8 cellular contexts compared by ENCODE assay signal in the genomic region with DNA sequence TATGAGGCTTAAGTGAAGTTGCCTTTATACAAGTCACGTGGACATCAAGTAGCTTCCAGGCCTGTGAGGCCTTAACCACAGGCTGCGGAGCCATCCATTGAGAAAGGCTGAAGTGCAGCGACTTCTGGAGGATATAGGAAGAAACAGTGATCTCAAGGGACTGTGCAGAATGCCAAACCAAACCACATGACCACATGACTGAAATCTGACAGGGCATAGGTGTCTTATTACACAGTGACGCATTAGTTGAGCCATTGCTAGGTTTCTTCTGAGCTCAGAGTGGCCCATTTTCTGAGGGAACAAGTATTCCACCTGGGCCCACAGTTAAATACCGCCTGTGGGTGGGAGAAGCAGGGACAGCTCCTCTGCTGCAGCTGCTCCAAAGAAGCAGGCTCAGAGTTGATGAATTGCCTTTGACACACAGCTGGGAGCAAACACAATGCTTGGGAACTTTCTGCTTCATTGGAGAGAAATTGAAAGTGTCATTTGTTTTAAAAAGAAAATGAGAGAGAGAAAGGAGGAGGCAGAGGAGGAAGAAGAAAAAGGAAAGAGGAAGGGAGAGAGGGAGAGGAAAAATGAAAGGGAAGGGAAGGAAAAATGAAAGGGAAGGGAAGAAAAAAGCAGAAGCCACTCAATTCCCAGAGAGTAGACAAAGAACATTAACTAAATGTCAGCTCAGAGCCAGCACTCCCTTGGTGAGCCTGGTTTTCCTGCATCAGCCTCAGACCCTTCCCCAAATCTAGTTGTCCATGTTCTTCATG.
DNase-seq lines count a peak whose midpoint lies in the region; ATAC-seq and TF ChIP-seq lines count a peak whose summit lies in the region.

No MANE protein-coding gene starts in this region.

- H3K27ac ChIP-seq in left ventricle myocardium inferior (replicated peaks), result peak overlapping the region; percentile 28

- ATAC-seq in GM19455 (IDR thresholded peaks at IDR 0.05; ENCODE audit: unreplicated experiment), result no peak

- H3K4me1 ChIP-seq in left ventricle myocardium inferior, result peaks cover 7% of the 10 kb centered on the region

- no peak overlapping the region for H3K4me3 ChIP-seq in left ventricle myocardium inferior

- no peak for TF ChIP-seq CTCF in left ventricle myocardium inferior (IDR thresholded peaks at IDR 0.05; ENCODE audit: borderline replicate concordance)

- DNase-seq in NCI-H748 (lab: John Stamatoyannopoulos, UW; ENCODE audit: unreplicated experiment) (peak; percentile 8), NCI-H748 treated with DMSO at 0.1 percent for 48 hours (lab: John Stamatoyannopoulos, UW) (no peak), HS-27A (ENCODE audit: low read depth) (peak; percentile 95), SK-N-DZ (ENCODE audit: low spot score) (peak; percentile 84), left ventricle myocardium inferior (no peak)
- no peak for DNase-seq in stimulated activated CD8-positive, alpha-beta memory T cell treated with anti-CD3 and anti-CD28 coated beads, Interleukin-4, amount 100 ng/mL, for 48 hours
- no peak for DNase-seq in activated naive CD4-positive, alpha-beta T cell (lab: John Stamatoyannopoulos, UW)

- H3K27me3 ChIP-seq in left ventricle myocardium inferior (ENCODE audit: low read depth), result no peaks in the 10 kb centered on the region

- no peaks in the 10 kb centered on the region for H3K9me3 ChIP-seq in left ventricle myocardium inferior (replicated peaks)

- H3K36me3 ChIP-seq in left ventricle myocardium inferior, result peaks cover 12% of the 10 kb centered on the region

- intact Hi-C loops in left ventricle myocardium inferior (cut with micrococcal nuclease), result no loop called here

Comparison
In these comparisons a context has a peak if more than half of its experiments do, and no peak if none do; other contexts are left out.
1. DNase-seq: peak in NCI-H748 (single experiment), HS-27A (single experiment) and SK-N-DZ (single experiment); none in NCI-H748 treated with DMSO at 0.1 percent for 48 hours (single experiment), left ventricle myocardium inferior (single experiment), stimulated activated CD8-positive, alpha-beta memory T cell treated with anti-CD3 and anti-CD28 coated beads, Interleukin-4, amount 100 ng/mL, for 48 hours (single experiment) and activated naive CD4-positive, alpha-beta T cell (0 of 4).